Comparison of ENCODE assay signal across 3 cellular contexts in the genomic region with DNA sequence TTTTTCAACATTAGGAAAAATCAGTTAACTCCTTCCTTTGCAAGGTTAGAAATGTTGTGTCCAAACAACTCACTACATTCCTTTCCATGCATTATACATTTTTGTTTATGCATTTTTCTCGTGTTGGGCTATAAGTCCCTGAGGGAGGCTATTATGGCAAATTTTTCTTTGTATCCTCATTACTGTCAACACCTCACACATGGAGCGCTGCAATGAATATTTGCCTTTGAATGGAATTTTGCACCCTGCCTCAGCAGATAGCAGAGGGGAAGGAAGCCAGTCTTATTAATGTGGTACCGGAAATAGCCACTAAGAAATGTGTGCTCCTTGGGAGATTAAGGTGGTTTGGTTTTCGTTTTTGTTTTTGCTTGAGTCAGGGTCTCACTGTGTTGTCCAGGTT.
TF ChIP-seq lines count a peak whose summit lies in the region.

No MANE protein-coding gene starts in this region.

TF ChIP-seq in SK-N-SH, 30 proteins besides CTCF, POLR2A, EP300 and RAD21 (continued from another document):
- TF ChIP-seq, protein P1, sequence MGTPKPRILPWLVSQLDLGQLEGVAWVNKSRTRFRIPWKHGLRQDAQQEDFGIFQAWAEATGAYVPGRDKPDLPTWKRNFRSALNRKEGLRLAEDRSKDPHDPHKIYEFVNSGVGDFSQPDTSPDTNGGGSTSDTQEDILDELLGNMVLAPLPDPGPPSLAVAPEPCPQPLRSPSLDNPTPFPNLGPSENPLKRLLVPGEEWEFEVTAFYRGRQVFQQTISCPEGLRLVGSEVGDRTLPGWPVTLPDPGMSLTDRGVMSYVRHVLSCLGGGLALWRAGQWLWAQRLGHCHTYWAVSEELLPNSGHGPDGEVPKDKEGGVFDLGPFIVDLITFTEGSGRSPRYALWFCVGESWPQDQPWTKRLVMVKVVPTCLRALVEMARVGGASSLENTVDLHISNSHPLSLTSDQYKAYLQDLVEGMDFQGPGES (IDR thresholded peaks at IDR 0.05; ENCODE audit: low read depth, low read length), result no peak
- TF ChIP-seq ZBTB33 (IDR thresholded peaks at IDR 0.05; ENCODE audit: borderline replicate concordance, low read depth) (no peak), NFIC (IDR thresholded peaks at IDR 0.05; ENCODE audit: borderline replicate concordance) (no peak)

TF ChIP-seq in SK-N-SH treated with all-trans-retinoic acid at 6 μM for 48 hours, 23 proteins besides CTCF, POLR2A, EP300 and RAD21 (continued from another document):
- TF ChIP-seq, protein P2, sequence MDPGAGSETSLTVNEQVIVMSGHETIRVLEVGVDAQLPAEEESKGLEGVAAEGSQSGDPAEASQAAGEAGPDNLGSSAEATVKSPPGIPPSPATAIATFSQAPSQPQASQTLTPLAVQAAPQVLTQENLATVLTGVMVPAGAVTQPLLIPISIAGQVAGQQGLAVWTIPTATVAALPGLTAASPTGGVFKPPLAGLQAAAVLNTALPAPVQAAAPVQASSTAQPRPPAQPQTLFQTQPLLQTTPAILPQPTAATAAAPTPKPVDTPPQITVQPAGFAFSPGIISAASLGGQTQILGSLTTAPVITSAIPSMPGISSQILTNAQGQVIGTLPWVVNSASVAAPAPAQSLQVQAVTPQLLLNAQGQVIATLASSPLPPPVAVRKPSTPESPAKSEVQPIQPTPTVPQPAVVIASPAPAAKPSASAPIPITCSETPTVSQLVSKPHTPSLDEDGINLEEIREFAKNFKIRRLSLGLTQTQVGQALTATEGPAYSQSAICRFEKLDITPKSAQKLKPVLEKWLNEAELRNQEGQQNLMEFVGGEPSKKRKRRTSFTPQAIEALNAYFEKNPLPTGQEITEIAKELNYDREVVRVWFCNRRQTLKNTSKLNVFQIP (CRISPR knock-in tag; IDR thresholded peaks at IDR 0.05; ENCODE audit: borderline replicate concordance, low read depth), result no peak
- TF ChIP-seq BACH2 (CRISPR knock-in tag; IDR thresholded peaks at IDR 0.05; ENCODE audit: borderline replicate concordance), result no peak
- no peak for TF ChIP-seq ARNTL (CRISPR knock-in tag; IDR thresholded peaks at IDR 0.05; ENCODE audit: borderline replicate concordance, low read depth)
- no peak for TF ChIP-seq PATZ1 (CRISPR knock-in tag; IDR thresholded peaks at IDR 0.05; ENCODE audit: borderline replicate concordance)

TF ChIP-seq in A549, 52 proteins besides CTCF, POLR2A, EP300 and RAD21 (continued from another document):
- TF ChIP-seq NPAS2 (CRISPR knock-in tag; IDR thresholded peaks at IDR 0.05; ENCODE audit: borderline replicate concordance) (no peak), FOXS1 (CRISPR knock-in tag; IDR thresholded peaks at IDR 0.05) (no peak), REST (IDR thresholded peaks at IDR 0.05) (no peak), HEYL (CRISPR knock-in tag; IDR thresholded peaks at IDR 0.05) (no peak), JUNB (IDR thresholded peaks at IDR 0.05) (no peak), CHD2 (IDR thresholded peaks at IDR 0.05; ENCODE audit: low read length, partially characterized antibody) (no peak)
- TF ChIP-seq, protein P3, sequence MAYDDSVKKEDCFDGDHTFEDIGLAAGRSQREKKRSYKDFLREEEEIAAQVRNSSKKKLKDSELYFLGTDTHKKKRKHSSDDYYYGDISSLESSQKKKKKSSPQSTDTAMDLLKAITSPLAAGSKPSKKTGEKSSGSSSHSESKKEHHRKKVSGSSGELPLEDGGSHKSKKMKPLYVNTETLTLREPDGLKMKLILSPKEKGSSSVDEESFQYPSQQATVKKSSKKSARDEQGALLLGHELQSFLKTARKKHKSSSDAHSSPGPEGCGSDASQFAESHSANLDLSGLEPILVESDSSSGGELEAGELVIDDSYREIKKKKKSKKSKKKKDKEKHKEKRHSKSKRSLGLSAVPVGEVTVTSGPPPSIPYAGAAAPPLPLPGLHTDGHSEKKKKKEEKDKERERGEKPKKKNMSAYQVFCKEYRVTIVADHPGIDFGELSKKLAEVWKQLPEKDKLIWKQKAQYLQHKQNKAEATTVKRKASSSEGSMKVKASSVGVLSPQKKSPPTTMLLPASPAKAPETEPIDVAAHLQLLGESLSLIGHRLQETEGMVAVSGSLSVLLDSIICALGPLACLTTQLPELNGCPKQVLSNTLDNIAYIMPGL (CRISPR knock-in tag; IDR thresholded peaks at IDR 0.05; ENCODE audit: borderline replicate concordance), result no peak
- TF ChIP-seq, protein P4, sequence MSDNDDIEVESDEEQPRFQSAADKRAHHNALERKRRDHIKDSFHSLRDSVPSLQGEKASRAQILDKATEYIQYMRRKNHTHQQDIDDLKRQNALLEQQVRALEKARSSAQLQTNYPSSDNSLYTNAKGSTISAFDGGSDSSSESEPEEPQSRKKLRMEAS (IDR thresholded peaks at IDR 0.05), result no peak
